Comparison of ENCODE assay signal across 8 cellular contexts in genomic region chr3:50226888-50227389, GRCh38. TPM values are rescaled to one million over a fixed set of nuclear protein-coding genes. Genes with fewer than 3 reads are reported as not detected.
DNase-seq lines count a peak whose midpoint lies in the region; ATAC-seq lines count a peak whose summit lies in the region.

No MANE protein-coding gene starts in this region.

- H3K9me3 Mint-ChIP-seq in CD8-positive, alpha-beta memory T cell, result no peaks in the 10 kb centered on the region
- H3K9me3 Mint-ChIP-seq in naive thymus-derived CD8-positive, alpha-beta T cell, result no peaks in the 10 kb centered on the region

- H3K27ac Mint-ChIP-seq in CD8-positive, alpha-beta memory T cell, result peak overlapping the region; percentile 87 to 96 (median 92)
- peak overlapping the region; percentile 82 to 96 (median 94) for H3K27ac Mint-ChIP-seq in naive thymus-derived CD8-positive, alpha-beta T cell

- peak overlapping the region; percentile 89 to 99 (median 94) for H3K4me3 Mint-ChIP-seq in CD8-positive, alpha-beta memory T cell
- H3K4me3 Mint-ChIP-seq in naive thymus-derived CD8-positive, alpha-beta T cell, result peak overlapping the region; percentile 83 to 99 (median 95)

- H3K4me3 ChIP-seq in CD8-positive, alpha-beta memory T cell (ENCODE audit: low read length), result peak overlapping the region; percentile 86
- peak overlapping the region; percentile 94 for H3K4me3 ChIP-seq in Jurkat, Clone E6-1 (ENCODE audit: low read length)
- H3K4me3 ChIP-seq in esophagus (ENCODE audit: low read depth in 1 of 2, low read length in 2 of 2), result peak overlapping the region; percentile 48 to 49

- peaks cover 0 to 3% of the 10 kb centered on the region in 2 donors for H3K27me3 Mint-ChIP-seq in CD8-positive, alpha-beta memory T cell
- H3K27me3 Mint-ChIP-seq in naive thymus-derived CD8-positive, alpha-beta T cell, result peaks cover 0 to 3% (median 0%) of the 10 kb centered on the region in 5 donors

- H3K27ac ChIP-seq in CD8-positive, alpha-beta memory T cell (ENCODE audit: low read depth, low read length), result peak overlapping the region; percentile 33
- peak overlapping the region; percentile 56 to 98 for H3K27ac ChIP-seq in esophagus (ENCODE audit: low read depth in 2 of 2, low read length in 1 of 2)

- CTCF ChIA-PET in CD8-positive, alpha-beta memory T cell (lab: Charles Lee), result interaction anchor here (0.7 to 15.9 kb wide), 22 partner anchors 9 to 859 kb away, joined by 3 to 266 read pairs (median 9); partner anchors contain the start of genes GNAI2, GNAT1, HYAL3 and NAA80

- peaks cover 14 to 33% (median 24%) of the 10 kb centered on the region in 3 donors for H3K4me1 Mint-ChIP-seq in CD8-positive, alpha-beta memory T cell
- peaks cover 18 to 46% (median 26%) of the 10 kb centered on the region in 4 donors for H3K4me1 Mint-ChIP-seq in naive thymus-derived CD8-positive, alpha-beta T cell

- no peaks in the 10 kb centered on the region for H3K9me3 ChIP-seq in CD8-positive, alpha-beta memory T cell (ENCODE audit: low read length)
- no peaks in the 10 kb centered on the region for H3K9me3 ChIP-seq in esophagus (ENCODE audit: control insufficient read depth in 2 of 2, insufficient read depth in 1 of 2, low read depth in 1 of 2, low read length in 1 of 2)

- H3K4me1 ChIP-seq in CD8-positive, alpha-beta memory T cell (ENCODE audit: insufficient read depth, low read length), result peaks cover 20% of the 10 kb centered on the region
- peaks cover 7 to 8% of the 10 kb centered on the region in 2 donors for H3K4me1 ChIP-seq in esophagus (ENCODE audit: control insufficient read depth in 2 of 2, insufficient read depth in 2 of 2, low read length in 1 of 2)

- no peaks in the 10 kb centered on the region for H3K36me3 ChIP-seq in CD8-positive, alpha-beta memory T cell (ENCODE audit: insufficient read depth, low read length)
- H3K36me3 ChIP-seq in esophagus (ENCODE audit: control insufficient read depth in 2 of 2, insufficient read depth in 2 of 2, low read length in 1 of 2), result no peaks in the 10 kb centered on the region

- POLR2A ChIA-PET in CD8-positive, alpha-beta memory T cell (lab: Charles Lee), result interaction anchor here (0.7 to 3.2 kb wide), 8 partner anchors 9 to 440 kb away, joined by 3 to 35 read pairs (median 8); partner anchors contain the start of genes GNAI2 and IP6K1
- POLR2A ChIA-PET in naive thymus-derived CD8-positive, alpha-beta T cell (lab: Charles Lee), result interaction anchor here (0.6 to 6.1 kb wide), 12 partner anchors 10 to 1109 kb away, joined by 3 to 82 read pairs (median 8); partner anchors contain the start of genes GNAI2, GNAT1 and RBM5

- peaks cover 0 to 4% (median 2%) of the 10 kb centered on the region in 3 donors for H3K36me3 Mint-ChIP-seq in CD8-positive, alpha-beta memory T cell
- H3K36me3 Mint-ChIP-seq in naive thymus-derived CD8-positive, alpha-beta T cell, result no peaks in the 10 kb centered on the region

- DNase-seq in CD8-positive, alpha-beta memory T cell, result peak in 1 of 5 donors; percentile 44
- DNase-seq in Jurkat, Clone E6-1 (ENCODE audit: low read depth, low spot score), result no peak
- DNase-seq in activated CD4-positive, CD25-positive, alpha-beta regulatory T cell treated with anti-CD3 and anti-CD28 coated beads, Interleukin-2, amount 50 U/mL, for 72 hours, result peak; percentile 52
- peak in 3 of 10 donors; percentile 20 to 68 (median 45) for DNase-seq in naive thymus-derived CD8-positive, alpha-beta T cell
- DNase-seq in OCI-M2 (lab: John Stamatoyannopoulos, UW; ENCODE audit: unreplicated experiment), result no peak
- no peak for DNase-seq in Kasumi-1 (lab: John Stamatoyannopoulos, UW)

- no peaks in the 10 kb centered on the region for H3K27me3 ChIP-seq in CD8-positive, alpha-beta memory T cell (ENCODE audit: insufficient read depth, low read length, poor library complexity, severe bottlenecking)
- no peaks in the 10 kb centered on the region for H3K27me3 ChIP-seq in esophagus (ENCODE audit: control insufficient read depth in 1 of 2, insufficient read depth in 2 of 2, low read length in 2 of 2)

- peak; percentile 14 for ATAC-seq in GM19438 (IDR thresholded peaks at IDR 0.05; ENCODE audit: low read depth, unreplicated experiment)
- ATAC-seq in naive thymus-derived CD8-positive, alpha-beta T cell, result peak; percentile 29 to 34

- 1 to 2% methylated on average over 38 to 40 of the region's 40 CpGs for WGBS in esophagus, 2 donors

RNA-seq across cellular contexts. Expression of gene GNAI2, which starts 9.1 kb away (rescaled TPM):
- total RNA-seq in CD8-positive, alpha-beta memory T cell, result 100 to 1,000 TPM; 259 to 265 TPM
- 665 TPM for polyA plus RNA-seq in CD8-positive, alpha-beta memory T cell
- 279 TPM for polyA plus RNA-seq in Jurkat, Clone E6-1 (2012; ENCODE audit: insufficient read depth, insufficient read length)
- 10 to 100 TPM; 52.2 to 61.8 TPM for polyA plus RNA-seq in esophagus
- total RNA-seq in naive thymus-derived CD8-positive, alpha-beta T cell, result 100 to 1,000 TPM; 253 to 258 TPM
- polyA plus RNA-seq in naive thymus-derived CD8-positive, alpha-beta T cell, result 100 to 1,000 TPM; 405 to 534 (median 417) TPM

RNA-seq across cellular contexts. Expression of gene SLC38A3, which starts 21.9 kb away (rescaled TPM):
- not detected for total RNA-seq in CD8-positive, alpha-beta memory T cell
- not detected for polyA plus RNA-seq in CD8-positive, alpha-beta memory T cell
- polyA plus RNA-seq in Jurkat, Clone E6-1 (2012; ENCODE audit: insufficient read depth, insufficient read length), result 2.0 TPM
- under 1 TPM; 0.08 to 0.11 TPM for polyA plus RNA-seq in esophagus
- total RNA-seq in naive thymus-derived CD8-positive, alpha-beta T cell, result not detected
- polyA plus RNA-seq in naive thymus-derived CD8-positive, alpha-beta T cell, result not detected

RNA-seq across cellular contexts. Expression of gene GNAT1, which starts 35.5 kb away (rescaled TPM):
- total RNA-seq in CD8-positive, alpha-beta memory T cell, result not detected
- polyA plus RNA-seq in CD8-positive, alpha-beta memory T cell, result not detected
- polyA plus RNA-seq in Jurkat, Clone E6-1 (2012; ENCODE audit: insufficient read depth, insufficient read length), result not detected
- polyA plus RNA-seq in esophagus, result under 1 TPM; 0.02 to 0.07 TPM
- not detected for total RNA-seq in naive thymus-derived CD8-positive, alpha-beta T cell
- not detected for polyA plus RNA-seq in naive thymus-derived CD8-positive, alpha-beta T cell

RNA-seq across cellular contexts. Expression of gene SEMA3B, which starts 42.0 kb away (rescaled TPM):
- under 1 TPM in 1 of 2 experiments, not detected in 1; 0.22 TPM for total RNA-seq in CD8-positive, alpha-beta memory T cell
- not detected for polyA plus RNA-seq in CD8-positive, alpha-beta memory T cell
- 1.2 TPM for polyA plus RNA-seq in Jurkat, Clone E6-1 (2012; ENCODE audit: insufficient read depth, insufficient read length)
- 1 to 10 TPM; 5.2 to 7.8 TPM for polyA plus RNA-seq in esophagus
- total RNA-seq in naive thymus-derived CD8-positive, alpha-beta T cell, result 1 to 10 TPM; 1.0 to 1.1 TPM
- under 1 TPM in 1 of 3 donors, not detected in 2; 0.09 TPM for polyA plus RNA-seq in naive thymus-derived CD8-positive, alpha-beta T cell

RNA-seq across cellular contexts. Expression of gene LSMEM2, which starts 51.9 kb away (rescaled TPM):
- not detected for total RNA-seq in CD8-positive, alpha-beta memory T cell
- polyA plus RNA-seq in CD8-positive, alpha-beta memory T cell, result not detected
- not detected for polyA plus RNA-seq in Jurkat, Clone E6-1 (2012; ENCODE audit: insufficient read depth, insufficient read length)
- under 1 TPM; 0.07 to 0.16 TPM for polyA plus RNA-seq in esophagus
- not detected for total RNA-seq in naive thymus-derived CD8-positive, alpha-beta T cell
- polyA plus RNA-seq in naive thymus-derived CD8-positive, alpha-beta T cell, result under 1 TPM in 2 of 3 donors, not detected in 1; 0.15 to 0.21 TPM

Comparison
In these comparisons a context has a peak if more than half of its experiments do, and no peak if none do; other contexts are left out.
1. RNA of gene GNAI2, which starts 9.1 kb away (polyA plus RNA-seq): 665 TPM in CD8-positive, alpha-beta memory T cell (single experiment) and 405 to 534 TPM in naive thymus-derived CD8-positive, alpha-beta T cell; 52.2 to 61.8 TPM in esophagus; every median in the first group is over 4 times any median in the second.
2. Peak in every context shown above with its lines, with median percentiles within 50 percentile points of each other: H3K4me3 ChIP-seq.